Comparison of ENCODE assay signal across 1 cellular context in genomic region chr20:57317316-57317788, GRCh38.
TF ChIP-seq lines count a peak whose summit lies in the region.

No MANE protein-coding gene starts in this region.

TF ChIP-seq in HepG2, 621 proteins besides CTCF, POLR2A, EP300 and RAD21:
- TF ChIP-seq ZBTB1 (CRISPR knock-in tag; IDR thresholded peaks at IDR 0.05; ENCODE audit: borderline replicate concordance) (no peak), GABPA (IDR thresholded peaks at IDR 0.05; ENCODE audit: low read depth, low read length) (no peak), GABPA (CRISPR knock-in tag; IDR thresholded peaks at IDR 0.05; ENCODE audit: low read depth) (no peak), ZNF329 (CRISPR knock-in tag; IDR thresholded peaks at IDR 0.05; ENCODE audit: low read depth) (peak; percentile 90; the same call in 1 of the 2 replicates), HDAC6 (IDR thresholded peaks at IDR 0.05; ENCODE audit: low read depth, low read length) (no peak), ZNF605 (CRISPR knock-in tag; IDR thresholded peaks at IDR 0.05) (no peak), YEATS4 (CRISPR knock-in tag; IDR thresholded peaks at IDR 0.05; ENCODE audit: borderline replicate concordance) (no peak), ZSCAN12 (CRISPR knock-in tag; IDR thresholded peaks at IDR 0.05) (no peak), ETV5 (CRISPR knock-in tag; IDR thresholded peaks at IDR 0.05; ENCODE audit: borderline replicate concordance) (no peak), ZNF570 (CRISPR knock-in tag; IDR thresholded peaks at IDR 0.05; ENCODE audit: borderline replicate concordance) (no peak)
TF ChIP-seq in HepG2: peak in this region for 1.
